Comparison of ENCODE assay signal across 22 cellular contexts in genomic region chr5:147436596-147436995, GRCh38.
DNase-seq lines count a peak whose midpoint lies in the region; ATAC-seq, FAIRE-seq and TF ChIP-seq lines count a peak whose summit lies in the region.
"Had no signal": no experiment of that assay in that cellular context is flagged by ENCODE, and none has a peak within 500 bp of the region (broad histone marks: within the 10 kb centered on the region; RNA-seq: fewer than 3 reads in every experiment).

No MANE protein-coding gene starts in this region.

- H3K36me3 Mint-ChIP-seq in brain (peaks cover 72% of the 10 kb centered on the region), immature natural killer cell (no peaks in the 10 kb centered on the region)
- H3K36me3 Mint-ChIP-seq: activated naive CD4-positive, alpha-beta T cell treated with anti-CD3 and anti-CD28 coated beads, Interleukin-2, amount 50 U/mL, for 24 hours; T-cell had no signal

- H3K27me3 Mint-ChIP-seq in brain: no peaks in the 10 kb centered on the region
- H3K27me3 Mint-ChIP-seq in immature natural killer cell (ENCODE audit: low read depth in 3 of 3): peaks cover 0 to 6% (median 0%) of the 10 kb centered on the region in 3 donors

- H3K4me1 Mint-ChIP-seq in brain: peaks cover 100% of the 10 kb centered on the region
- H3K4me1 Mint-ChIP-seq in immature natural killer cell: no peaks in the 10 kb centered on the region
- H3K4me1 Mint-ChIP-seq: activated naive CD4-positive, alpha-beta T cell treated with anti-CD3 and anti-CD28 coated beads, Interleukin-2, amount 50 U/mL, for 24 hours; T-cell had no signal

- 83 to 89% (median 86%) methylated on average over 3 of the region's 3 CpGs for WGBS in small intestine, 3 donors

- FAIRE-seq in small intestine (lab: Jason Lieb, UNC): no peak
- FAIRE-seq: G401.6 had no signal

- H3K4me3 Mint-ChIP-seq in brain: peak overlapping the region in 3 of 5 experiments; percentile 6 to 58 (median 53)
- no peak overlapping the region for H3K4me3 Mint-ChIP-seq in immature natural killer cell
- H3K4me3 Mint-ChIP-seq: activated naive CD4-positive, alpha-beta T cell treated with anti-CD3 and anti-CD28 coated beads, Interleukin-2, amount 50 U/mL, for 24 hours; effector memory CD8-positive, alpha-beta T cell; T-cell had no signal

- H3K4me1 ChIP-seq in small intestine (ENCODE audit: control insufficient read depth in 2 of 2, insufficient read depth in 1 of 2, low read depth in 1 of 2, low read length in 1 of 2): peaks cover 0 to 3% of the 10 kb centered on the region in 2 donors

- H3K9me3 Mint-ChIP-seq in brain (no peaks in the 10 kb centered on the region), immature natural killer cell (peaks cover 0 to 4% (median 0%) of the 10 kb centered on the region in 6 donors)
- H3K9me3 Mint-ChIP-seq: activated naive CD4-positive, alpha-beta T cell treated with anti-CD3 and anti-CD28 coated beads, Interleukin-2, amount 50 U/mL, for 24 hours; effector memory CD8-positive, alpha-beta T cell; T-cell had no signal

- no peaks in the 10 kb centered on the region for H3K9me3 ChIP-seq in small intestine (ENCODE audit: control insufficient read depth, low read depth)
- H3K9me3 ChIP-seq: Caco-2, neutrophil, vagina had no signal

- H3K27ac ChIP-seq in small intestine (ENCODE audit: low read depth in 1 of 2, low read length in 1 of 2): no peak overlapping the region
- H3K27ac ChIP-seq: neutrophil, vagina had no signal

- H3K36me3 ChIP-seq in small intestine (ENCODE audit: control insufficient read depth in 2 of 2, insufficient read depth in 2 of 2, low read length in 2 of 2): no peaks in the 10 kb centered on the region
- H3K36me3 ChIP-seq: neutrophil, vagina had no signal

- H3K4me3 ChIP-seq in small intestine (ENCODE audit: low read depth in 1 of 2, low read length in 2 of 2): no peak overlapping the region
- H3K4me3 ChIP-seq: vagina had no signal

- peak; percentile 63 for ATAC-seq in GM18502 (IDR thresholded peaks at IDR 0.05; ENCODE audit: poor library complexity, unreplicated experiment)
- ATAC-seq in GM21367 (IDR thresholded peaks at IDR 0.05; ENCODE audit: unreplicated experiment): peak; percentile 82
- peak; percentile 90 for ATAC-seq in HG03442 (IDR thresholded peaks at IDR 0.05; ENCODE audit: unreplicated experiment)
- ATAC-seq: effector memory CD8-positive, alpha-beta T cell; Panc1; T-cell had no signal

- DNase-seq in immature natural killer cell (no peak), NCI-H345 (lab: John Stamatoyannopoulos, UW) (no peak), small intestine (no peak), NCI-H82 treated with DMSO at 0.1 percent for 48 hours (lab: John Stamatoyannopoulos, UW; ENCODE audit: unreplicated experiment) (no peak)
- DNase-seq: ACHN; activated CD8-positive, alpha-beta memory T cell treated with anti-CD3 and anti-CD28 coated beads, Interleukin-2, amount 50 U/mL, for 4 hours; Caco-2; effector memory CD8-positive, alpha-beta T cell; foreskin melanocyte; NCI-H187; NCI-H524; stimulated activated naive CD4-positive, alpha-beta T cell; T-cell had no signal

- no peak for TF ChIP-seq CTCF in brain (conservative IDR thresholded peaks at IDR 0.05)

- no peaks in the 10 kb centered on the region for H3K27me3 ChIP-seq in small intestine (ENCODE audit: control insufficient read depth in 2 of 2, insufficient read depth in 2 of 2, low read length in 2 of 2)
- H3K27me3 ChIP-seq: neutrophil, vagina had no signal

- peak overlapping the region in 3 of 5 experiments; percentile 58 to 72 (median 70) for H3K27ac Mint-ChIP-seq in brain
- H3K27ac Mint-ChIP-seq in immature natural killer cell: no peak overlapping the region
- H3K27ac Mint-ChIP-seq: activated naive CD4-positive, alpha-beta T cell treated with anti-CD3 and anti-CD28 coated beads, Interleukin-2, amount 50 U/mL, for 24 hours; effector memory CD8-positive, alpha-beta T cell; T-cell had no signal

Comparison
In these comparisons a context has a peak if more than half of its experiments do, and no peak if none do; other contexts are left out.
1. H3K27ac Mint-ChIP-seq: peak in brain (3 of 5); none in immature natural killer cell (0 of 6).
2. H3K4me3 Mint-ChIP-seq: peak in brain (3 of 5); none in immature natural killer cell (0 of 5).
3. Peak in every context shown above with its lines, with median percentiles within 50 percentile points of each other: ATAC-seq.